Comparison of ENCODE assay signal across 7 cellular contexts in genomic region chr5:73702534-73702933, GRCh38.
"Had no signal": no experiment of that assay in that cellular context is flagged by ENCODE, and none has a peak within 500 bp of the region (broad histone marks: within the 10 kb centered on the region; RNA-seq: fewer than 3 reads in every experiment).

No MANE protein-coding gene starts in this region.

- H3K36me3 ChIP-seq: HAP-1 had no signal

- H3K9me3 ChIP-seq: HAP-1 had no signal

- DNase-seq: H7, KBM-7 had no signal

- H3K27ac ChIP-seq: HL-60 had no signal

- H3K4me3 ChIP-seq: GM23338, HAP-1 had no signal

- H3K4me2 ChIP-seq: GM23338 had no signal

- ATAC-seq: GM23338, HCT116, HepG2 had no signal

- H2AFZ ChIP-seq: GM23338 had no signal

- H3K4me1 ChIP-seq: HAP-1 had no signal
